ENCODE assay signal across 25 cellular contexts in the genomic region with DNA sequence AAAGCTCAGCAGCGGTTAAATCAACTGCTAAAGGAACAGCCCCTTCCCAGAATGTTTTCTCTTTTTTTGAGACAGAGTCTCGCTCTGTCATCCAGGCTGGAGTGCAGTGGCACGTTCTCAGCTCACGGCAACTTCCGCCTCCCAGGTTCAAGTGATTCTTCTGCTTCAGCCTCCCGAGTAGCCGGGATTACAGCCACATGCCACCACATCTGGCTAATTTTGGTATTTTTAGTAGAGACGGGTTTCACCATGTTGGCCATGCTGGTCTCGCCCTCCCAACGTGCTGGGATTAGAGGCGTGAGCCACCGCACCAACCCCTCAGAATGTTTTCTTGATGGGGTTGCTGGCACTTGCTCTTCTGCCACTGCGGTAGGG. TPM values are rescaled to one million over a fixed set of nuclear protein-coding genes. Genes with fewer than 3 reads are reported as not detected.
DNase-seq lines count a peak whose midpoint lies in the region; ATAC-seq and TF ChIP-seq lines count a peak whose summit lies in the region.
"Had no signal": no experiment of that assay in that cellular context is flagged by ENCODE, and none has a peak within 500 bp of the region (broad histone marks: within the 10 kb centered on the region; RNA-seq: fewer than 3 reads in every experiment).

No MANE protein-coding gene starts in this region.

- H3K27ac Mint-ChIP-seq in T-helper 2 cell treated with Interferon-gamma antibody and Interleukin-4, amounts not matched to agents 5 μg/mL and 100 μg/mL, for 36 hours: peak overlapping the region; percentile 52
- H3K27ac Mint-ChIP-seq in activated B cell treated with CpG ODN at 0.5 μM for 24 hours: peak overlapping the region; percentile 26
- no peak overlapping the region for H3K27ac Mint-ChIP-seq in activated CD8-positive, alpha-beta T cell treated with anti-CD3 and anti-CD28 coated beads for 36 hours
- H3K27ac Mint-ChIP-seq: activated naive CD8-positive, alpha-beta T cell treated with anti-CD3 and anti-CD28 coated beads for 36 hours had no signal

- intact Hi-C loops in activated B cell treated with CpG ODN at 0.5 μM for 24 hours (cut with micrococcal nuclease): loop anchor here (10.0 kb wide), 1 partner anchor 188 kb away; no protein-coding TSS in a partner anchor
- intact Hi-C loops in activated CD8-positive, alpha-beta T cell treated with anti-CD3 and anti-CD28 coated beads for 36 hours (cut with micrococcal nuclease): no loop called here
- intact Hi-C loops in spleen (cut with DNase I; ENCODE audit: low total_unique reads): no loop called here

- no peaks in the 10 kb centered on the region for H3K27me3 ChIP-seq in hepatocyte
- H3K27me3 ChIP-seq in spleen (replicated peaks in 1 of 7): no peaks in the 10 kb centered on the region
- H3K27me3 ChIP-seq in MM.1S (replicated peaks; ENCODE audit: insufficient read depth, low read length): no peaks in the 10 kb centered on the region
- H3K27me3 ChIP-seq: BLaER1, body of pancreas, colonic mucosa, Peyer's patch, upper lobe of left lung had no signal

- H3K4me1 ChIP-seq in hepatocyte (ENCODE audit: insufficient read depth) (peaks cover 5% of the 10 kb centered on the region), spleen (peaks cover 0 to 43% (median 22%) of the 10 kb centered on the region in 6 donors), MM.1S (ENCODE audit: low read length) (peaks cover 20% of the 10 kb centered on the region)
- H3K4me1 ChIP-seq: body of pancreas, colonic mucosa, Peyer's patch had no signal

- peaks cover 68% of the 10 kb centered on the region for H3K4me1 Mint-ChIP-seq in T-helper 2 cell treated with Interferon-gamma antibody and Interleukin-4, amounts not matched to agents 5 μg/mL and 100 μg/mL, for 36 hours (ENCODE audit: low read depth)
- peaks cover 86% of the 10 kb centered on the region for H3K4me1 Mint-ChIP-seq in activated B cell treated with CpG ODN at 0.5 μM for 24 hours
- H3K4me1 Mint-ChIP-seq in activated CD8-positive, alpha-beta T cell treated with anti-CD3 and anti-CD28 coated beads for 36 hours (ENCODE audit: low read depth): peaks cover 26% of the 10 kb centered on the region

- 89% methylated on average over 12 of the region's 13 CpGs for WGBS in hepatocyte (ENCODE audit: low lambda C conversion rate, missing lambda C conversion rate)
- 91 to 97% (median 93%) methylated on average over 13 of the region's 13 CpGs for WGBS in spleen, 5 donors

- no peak overlapping the region for H3K9ac ChIP-seq in MM.1S (ENCODE audit: low read length)
- H3K9ac ChIP-seq: BLaER1 had no signal

- peaks cover under 1% of the 10 kb centered on the region; the same call in 1 of the 2 replicates for H3F3A ChIP-seq in MM.1S (ENCODE audit: insufficient read depth, low read length)

- H3K79me2 ChIP-seq in hepatocyte: no peaks in the 10 kb centered on the region
- H3K79me2 ChIP-seq in MM.1S (ENCODE audit: low read length): no peaks in the 10 kb centered on the region

- H3K36me3 ChIP-seq in hepatocyte (replicated peaks; ENCODE audit: insufficient read depth, low read depth) (no peaks in the 10 kb centered on the region), spleen (no peaks in the 10 kb centered on the region), MM.1S (replicated peaks; ENCODE audit: insufficient read depth, low read length) (no peaks in the 10 kb centered on the region)
- H3K36me3 ChIP-seq: BLaER1, colonic mucosa, Peyer's patch, upper lobe of left lung had no signal

- peak overlapping the region; percentile 90 for H3K27ac ChIP-seq in hepatocyte
- no peak overlapping the region for H3K27ac ChIP-seq in spleen
- no peak overlapping the region for H3K27ac ChIP-seq in MM.1S (ENCODE audit: low read length)
- H3K27ac ChIP-seq: BLaER1, body of pancreas, colonic mucosa, Peyer's patch, skin epidermis, upper lobe of left lung had no signal

- DNase-seq in T-helper 2 cell treated with Interferon-gamma antibody and Interleukin-4, amounts not matched to agents 5 μg/mL and 100 μg/mL, for 36 hours (ENCODE audit: low spot score): no peak
- DNase-seq in T-helper 2 cell: no peak
- no peak for DNase-seq in activated B cell treated with CpG ODN at 0.5 μM for 24 hours
- DNase-seq in hepatocyte (ENCODE audit: low spot score): no peak
- no peak for DNase-seq in activated CD8-positive, alpha-beta T cell treated with anti-CD3 and anti-CD28 coated beads for 36 hours
- DNase-seq in spleen: no peak
- DNase-seq in MM.1S: no peak
- DNase-seq: activated CD4-positive, CD25-positive, alpha-beta regulatory T cell treated with anti-CD3 and anti-CD28 coated beads, Interleukin-2, amount 50 U/mL, for 72 hours; activated naive CD8-positive, alpha-beta T cell treated with anti-CD3 and anti-CD28 coated beads for 36 hours; body of pancreas; colonic mucosa; DMS 273 treated with DMSO at 0.1 percent for 48 hours; midbrain; NCI-H2029 treated with DMSO at 0.1 percent for 48 hours; Peyer's patch; stimulated activated CD4-positive, alpha-beta T cell treated with anti-CD3 and anti-CD28 coated beads, Interleukin-4, amount 100 ng/mL, for 24 hours; T-helper 9 cell; upper lobe of left lung had no signal

- peak overlapping the region; percentile 27 for H3K4me2 ChIP-seq in hepatocyte
- no peak overlapping the region for H3K4me2 ChIP-seq in MM.1S (ENCODE audit: low read depth, low read length)
- H3K4me2 ChIP-seq: BLaER1 had no signal

- no peaks in the 10 kb centered on the region for H3K9me2 ChIP-seq in hepatocyte (replicated peaks; ENCODE audit: insufficient read depth)
- no peaks in the 10 kb centered on the region for H3K9me2 ChIP-seq in MM.1S (replicated peaks; ENCODE audit: insufficient read depth, low read length)

- TF ChIP-seq POLR2A in spleen (IDR thresholded peaks at IDR 0.05): no peak

- no peak for ATAC-seq in activated B cell treated with CpG ODN at 0.5 μM for 24 hours (ENCODE audit: low read depth)
- no peak for ATAC-seq in activated CD8-positive, alpha-beta T cell treated with anti-CD3 and anti-CD28 coated beads for 36 hours
- ATAC-seq in HG03139 (IDR thresholded peaks at IDR 0.05; ENCODE audit: unreplicated experiment): no peak
- ATAC-seq: body of pancreas; left lobe of liver; natural killer cell treated with Interleukin-12 subunit alpha and Interleukin-12 subunit beta and Interleukin-15 and Interleukin-18, amount 100 ng/mL, for 72 hours had no signal

- H3K36me3 Mint-ChIP-seq in T-helper 2 cell treated with Interferon-gamma antibody and Interleukin-4, amounts not matched to agents 5 μg/mL and 100 μg/mL, for 36 hours (ENCODE audit: low read depth): peaks cover 8% of the 10 kb centered on the region
- peaks cover 25% of the 10 kb centered on the region for H3K36me3 Mint-ChIP-seq in activated B cell treated with CpG ODN at 0.5 μM for 24 hours (ENCODE audit: low read depth)
- H3K36me3 Mint-ChIP-seq in activated CD8-positive, alpha-beta T cell treated with anti-CD3 and anti-CD28 coated beads for 36 hours (ENCODE audit: low read depth): no peaks in the 10 kb centered on the region
- H3K36me3 Mint-ChIP-seq: activated naive CD8-positive, alpha-beta T cell treated with anti-CD3 and anti-CD28 coated beads for 36 hours had no signal

- H3K27me3 Mint-ChIP-seq in T-helper 2 cell treated with Interferon-gamma antibody and Interleukin-4, amounts not matched to agents 5 μg/mL and 100 μg/mL, for 36 hours (ENCODE audit: low read depth): peaks cover 3% of the 10 kb centered on the region
- H3K27me3 Mint-ChIP-seq in activated B cell treated with CpG ODN at 0.5 μM for 24 hours: no peaks in the 10 kb centered on the region
- peaks cover 9% of the 10 kb centered on the region for H3K27me3 Mint-ChIP-seq in activated CD8-positive, alpha-beta T cell treated with anti-CD3 and anti-CD28 coated beads for 36 hours

- H3K4me3 Mint-ChIP-seq in T-helper 2 cell treated with Interferon-gamma antibody and Interleukin-4, amounts not matched to agents 5 μg/mL and 100 μg/mL, for 36 hours: peak overlapping the region; percentile 73
- no peak overlapping the region for H3K4me3 Mint-ChIP-seq in activated B cell treated with CpG ODN at 0.5 μM for 24 hours
- no peak overlapping the region for H3K4me3 Mint-ChIP-seq in activated CD8-positive, alpha-beta T cell treated with anti-CD3 and anti-CD28 coated beads for 36 hours
- H3K4me3 Mint-ChIP-seq: activated naive CD8-positive, alpha-beta T cell treated with anti-CD3 and anti-CD28 coated beads for 36 hours; natural killer cell treated with Interleukin-12 subunit alpha and Interleukin-12 subunit beta and Interleukin-15 and Interleukin-18, amount 100 ng/mL, for 72 hours had no signal

- H3K9me3 Mint-ChIP-seq in T-helper 2 cell treated with Interferon-gamma antibody and Interleukin-4, amounts not matched to agents 5 μg/mL and 100 μg/mL, for 36 hours: peaks cover 6% of the 10 kb centered on the region
- no peaks in the 10 kb centered on the region for H3K9me3 Mint-ChIP-seq in activated B cell treated with CpG ODN at 0.5 μM for 24 hours
- H3K9me3 Mint-ChIP-seq in activated CD8-positive, alpha-beta T cell treated with anti-CD3 and anti-CD28 coated beads for 36 hours: no peaks in the 10 kb centered on the region
- H3K9me3 Mint-ChIP-seq: activated naive CD8-positive, alpha-beta T cell treated with anti-CD3 and anti-CD28 coated beads for 36 hours; natural killer cell treated with Interleukin-12 subunit alpha and Interleukin-12 subunit beta and Interleukin-15 and Interleukin-18, amount 100 ng/mL, for 72 hours had no signal

- no peaks in the 10 kb centered on the region for H4K20me1 ChIP-seq in hepatocyte (ENCODE audit: insufficient read depth, poor library complexity, severe bottlenecking)
- H4K20me1 ChIP-seq in MM.1S (ENCODE audit: insufficient read depth, low read length): no peaks in the 10 kb centered on the region
- H4K20me1 ChIP-seq: BLaER1 had no signal

- H3K4me3 ChIP-seq in hepatocyte: no peak overlapping the region
- H3K4me3 ChIP-seq in spleen: no peak overlapping the region
- no peak overlapping the region for H3K4me3 ChIP-seq in MM.1S (ENCODE audit: low read length)
- H3K4me3 ChIP-seq: BLaER1, body of pancreas, colonic mucosa, Peyer's patch, skin epidermis, upper lobe of left lung had no signal

- no peak for TF ChIP-seq CTCF in activated B cell treated with CpG ODN at 0.5 μM for 24 hours (IDR thresholded peaks at IDR 0.05)
- no peak for TF ChIP-seq CTCF in hepatocyte (IDR thresholded peaks at IDR 0.05; ENCODE audit: poor library complexity)
- TF ChIP-seq CTCF in activated CD8-positive, alpha-beta T cell treated with anti-CD3 and anti-CD28 coated beads for 36 hours (IDR thresholded peaks at IDR 0.05): no peak
- no peak for TF ChIP-seq CTCF in spleen (IDR thresholded peaks at IDR 0.05 in 8 of 11, conservative IDR thresholded peaks at IDR 0.05 in 3 of 11)
- no peak for TF ChIP-seq CTCF in MM.1S (IDR thresholded peaks at IDR 0.05; ENCODE audit: low read length)

- H3K9me3 ChIP-seq in hepatocyte (ENCODE audit: low read depth): no peaks in the 10 kb centered on the region
- no peaks in the 10 kb centered on the region for H3K9me3 ChIP-seq in spleen
- no peaks in the 10 kb centered on the region for H3K9me3 ChIP-seq in MM.1S (replicated peaks; ENCODE audit: insufficient read depth, low read length)
- H3K9me3 ChIP-seq: body of pancreas, colonic mucosa, Peyer's patch, upper lobe of left lung had no signal

- POLR2A ChIA-PET in activated B cell treated with CpG ODN at 0.5 μM for 24 hours (lab: Charles Lee): interaction anchor here (1.0 to 1.2 kb wide), 2 partner anchors 9 to 102 kb away, joined by 3 read pairs; no protein-coding TSS in a partner anchor
- POLR2A ChIA-PET in activated CD8-positive, alpha-beta T cell treated with anti-CD3 and anti-CD28 coated beads for 36 hours (lab: Charles Lee): no interaction called here

- no peak overlapping the region for H2AFZ ChIP-seq in hepatocyte
- no peak overlapping the region for H2AFZ ChIP-seq in MM.1S (ENCODE audit: low read length)

- CTCF ChIA-PET in activated B cell treated with CpG ODN at 0.5 μM for 24 hours (lab: Charles Lee): interaction anchor here (1.5 kb wide), 1 partner anchor 59 kb away, joined by 3 read pairs; no protein-coding TSS in a partner anchor
- CTCF ChIA-PET in activated CD8-positive, alpha-beta T cell treated with anti-CD3 and anti-CD28 coated beads for 36 hours (lab: Charles Lee): no interaction called here

RNA-seq across cellular contexts. Expression of a gene that starts 59.8 kb away (rescaled TPM):
- total RNA-seq in activated B cell treated with CpG ODN at 0.5 μM for 24 hours (64.4 and 72.3 TPM in 2 replicates), hepatocyte (1.6 and 4.3 TPM in 2 replicates), spleen (10 to 100 TPM in 1 of 7 donors, 1 to 10 TPM in 6; 1.8 to 11.8 (median 3.9) TPM)
- polyA plus RNA-seq in hepatocyte (3.4 and 3.5 TPM in 2 replicates), spleen (1 to 10 TPM; 3.5 to 7.8 (median 5.4) TPM)
- not detected for total RNA-seq in activated CD8-positive, alpha-beta T cell treated with anti-CD3 and anti-CD28 coated beads for 36 hours
- total RNA-seq: A172, G401, left lobe of liver had no signal
